Comparison of ENCODE assay signal across 9 cellular contexts in genomic region chr6:89313006-89313405, GRCh38. TPM values are rescaled to one million over a fixed set of nuclear protein-coding genes. Genes with fewer than 3 reads are reported as not detected.
DNase-seq lines count a peak whose midpoint lies in the region; ATAC-seq and TF ChIP-seq lines count a peak whose summit lies in the region.
"Had no signal": no experiment of that assay in that cellular context is flagged by ENCODE, and none has a peak within 500 bp of the region (broad histone marks: within the 10 kb centered on the region; RNA-seq: fewer than 3 reads in every experiment).

No MANE protein-coding gene starts in this region.

- RAD21 ChIA-PET in HCT116 (lab: Charles Lee; ENCODE audit: low non-redundant PET in 1 of 2, low total read pairs in 2 of 2, uncharacterized antibody in 2 of 2, unreplicated experiment in 2 of 2): no interaction called here

- no peaks in the 10 kb centered on the region for H3K79me2 ChIP-seq in HCT116 (ENCODE audit: insufficient read depth, low read length)

- peaks cover 5 to 22% of the 10 kb centered on the region in 2 experiments; a peak in 2 of 4 replicates for H3K4me1 ChIP-seq in HCT116 (ENCODE audit: control insufficient read depth in 1 of 2, insufficient read depth in 2 of 2, low read length in 2 of 2)
- peaks cover 13% of the 10 kb centered on the region for H3K4me1 ChIP-seq in right cardiac atrium (ENCODE audit: control insufficient read depth, insufficient read depth, low read length)
- peaks cover 22% of the 10 kb centered on the region for H3K4me1 ChIP-seq in mucosa of descending colon (ENCODE audit: low read depth)

- no peaks in the 10 kb centered on the region for H3K9me3 ChIP-seq in HCT116 (ENCODE audit: control insufficient read depth in 1 of 2, insufficient read depth in 1 of 2, low read depth in 1 of 2, low read length in 2 of 2)
- no peaks in the 10 kb centered on the region for H3K9me3 ChIP-seq in right cardiac atrium (ENCODE audit: control insufficient read depth, low read length)
- H3K9me3 ChIP-seq in mucosa of descending colon: no peaks in the 10 kb centered on the region

- H3K4me3 ChIP-seq in HCT116 (replicated peaks in 1 of 2; ENCODE audit: low read depth in 1 of 2, low read length in 2 of 2) (no peak overlapping the region), astrocyte of the cerebellum (ENCODE audit: low read depth, low read length) (no peak overlapping the region), right cardiac atrium (ENCODE audit: low read length) (no peak overlapping the region), mucosa of descending colon (no peak overlapping the region)

- ATAC-seq in HCT116 (no peak), right cardiac atrium (peak; percentile 61 to 72), HG03135 (IDR thresholded peaks at IDR 0.05; ENCODE audit: unreplicated experiment) (no peak), GM18873 (IDR thresholded peaks at IDR 0.05; ENCODE audit: low FRiP score, unreplicated experiment) (no peak), mucosa of descending colon (no peak)

- no peak overlapping the region for H3K9ac ChIP-seq in HCT116 (ENCODE audit: low read length)

- no peak for TF ChIP-seq CTCF in HCT116 (IDR thresholded peaks at IDR 0.05 in 2 of 3, conservative IDR thresholded peaks at IDR 0.05 in 1 of 3; ENCODE audit: borderline replicate concordance in 1 of 3, insufficient read depth in 1 of 3, low read depth in 2 of 3, low read length in 2 of 3)
- no peak for TF ChIP-seq CTCF in astrocyte of the cerebellum (IDR thresholded peaks at IDR 0.05; ENCODE audit: low read depth, low read length, missing control alignments)
- TF ChIP-seq CTCF in mucosa of descending colon (IDR thresholded peaks at IDR 0.05): no peak

- intact Hi-C loops in HCT116 (cut with micrococcal nuclease): no loop called here
- intact Hi-C loops in right cardiac atrium (cut with DNase I): loop anchor here in 2 of 4 donors (5.0 to 10.0 kb wide), 3 partner anchors 52 to 331 kb away; no protein-coding TSS in a partner anchor
- intact Hi-C loops in mucosa of descending colon (cut with DNase I, micrococcal nuclease): no loop called here

- no peaks in the 10 kb centered on the region for H3K36me3 ChIP-seq in HCT116 (ENCODE audit: control insufficient read depth in 1 of 2, insufficient read depth in 2 of 2, low read length in 2 of 2)
- H3K36me3 ChIP-seq in mucosa of descending colon (ENCODE audit: low read depth): no peaks in the 10 kb centered on the region

- H2AFZ ChIP-seq in HCT116 (ENCODE audit: low read depth, low read length, poor library complexity, severe bottlenecking): no peak overlapping the region

- in situ Hi-C loops in astrocyte of the cerebellum (cut with HindIII; ENCODE audit: low sequenced_read_pairs): no loop called here

- POLR2A ChIA-PET in HCT116 (lab: Charles Lee): no interaction called here

- H3K27me3 ChIP-seq in HCT116 (ENCODE audit: insufficient read depth, low read length): no peaks in the 10 kb centered on the region
- H3K27me3 ChIP-seq in right cardiac atrium (ENCODE audit: control insufficient read depth, insufficient read depth): no peaks in the 10 kb centered on the region

- no peaks in the 10 kb centered on the region for H4K20me1 ChIP-seq in HCT116 (ENCODE audit: insufficient read depth)

- H3K9me2 ChIP-seq in HCT116 (ENCODE audit: insufficient read depth): no peaks in the 10 kb centered on the region

- no TSS peak for BruUV-seq in HCT116 (replicated peaks; lab: Mats Ljungman, UMichigan)

- H3K4me2 ChIP-seq in HCT116 (ENCODE audit: low read length): no peak overlapping the region

- no peak for TF ChIP-seq RAD21 in HCT116 (IDR thresholded peaks at IDR 0.05; ENCODE audit: low read depth)

- TF ChIP-seq POLR2A in HCT116 (IDR thresholded peaks at IDR 0.05; ENCODE audit: borderline replicate concordance, extremely low read depth, insufficient read depth, insufficient read length): no peak

- H3K27ac ChIP-seq in HCT116 (ENCODE audit: low read depth, low read length) (no peak overlapping the region), right cardiac atrium (ENCODE audit: low read length) (peak overlapping the region; percentile 56)

- DNase-seq in HCT116 (ENCODE audit: low read depth, low spot score) (no peak), astrocyte of the cerebellum (ENCODE audit: low read depth) (peak; percentile 93), right cardiac atrium (peak in 1 of 3 donors; percentile 27), superior temporal gyrus (ENCODE audit: extremely low spot score) (peak; percentile 68), SK-N-DZ (ENCODE audit: low spot score) (no peak), mucosa of descending colon (no peak)
- DNase-seq: H7 had no signal

- CTCF ChIA-PET in HCT116 (lab: Charles Lee): no interaction called here

- WGBS in right cardiac atrium: 11% methylated on average over 1 of the region's 1 CpG

TF ChIP-seq in HCT116, 20 proteins besides CTCF, POLR2A, EP300 and RAD21:
- TF ChIP-seq EZH2 (IDR thresholded peaks at IDR 0.05) (no peak), POLR2AphosphoS5 (IDR thresholded peaks at IDR 0.05; ENCODE audit: low read depth, low read length) (no peak), CBX3 (IDR thresholded peaks at IDR 0.05; ENCODE audit: low read depth) (no peak), SRF (IDR thresholded peaks at IDR 0.05; ENCODE audit: low read depth) (no peak), ATF3 (IDR thresholded peaks at IDR 0.05) (no peak), JUND (IDR thresholded peaks at IDR 0.05) (no peak), EGR1 (IDR thresholded peaks at IDR 0.05; ENCODE audit: low read depth) (no peak), MAX (IDR thresholded peaks at IDR 0.05) (0 out of 2 replicates have a peak, but pooled peaks have one; percentile 21), CEBPB (IDR thresholded peaks at IDR 0.05; ENCODE audit: low read depth) (no peak)

RNA-seq across cellular contexts. Expression of gene GABRR2, which starts 2.1 kb away (rescaled TPM):
- total RNA-seq in HCT116 (2021; ENCODE audit: unreplicated experiment) (0.57 TPM), right cardiac atrium (under 1 TPM; 0.26 to 0.81 (median 0.38) TPM), mucosa of descending colon (1 to 10 TPM in 1 of 3 donors, under 1 TPM in 2; 0.63 to 2.4 (median 0.72) TPM)
- polyA plus RNA-seq in HCT116 (2012): 0.24 and 0.38 TPM in 2 replicates
- polyA plus RNA-seq in right cardiac atrium: 0.38 TPM
- not detected in 2 replicates for polyA plus RNA-seq in SK-N-DZ (2014; cell fraction: cytosol; rRNA removed)
- polyA plus RNA-seq in SK-N-DZ (2014; cell fraction: nucleus; rRNA removed): 0.19 and 0.57 TPM in 2 replicates
- total RNA-seq: H7 had no signal

RNA-seq across cellular contexts. Expression of gene UBE2J1, which starts 39.5 kb away (rescaled TPM):
- total RNA-seq in HCT116 (2021; ENCODE audit: unreplicated experiment) (23.3 TPM), right cardiac atrium (10 to 100 TPM; 13.8 to 23.6 (median 15.9) TPM), mucosa of descending colon (10 to 100 TPM; 40.0 to 50.2 (median 42.2) TPM)
- 13.4 and 13.9 TPM in 2 replicates for polyA plus RNA-seq in HCT116 (2012)
- 12.0 TPM for polyA plus RNA-seq in right cardiac atrium
- 22.8 and 23.8 TPM in 2 replicates for polyA plus RNA-seq in SK-N-DZ (2014; cell fraction: cytosol; rRNA removed)
- polyA plus RNA-seq in SK-N-DZ (2014; cell fraction: nucleus; rRNA removed): 10.8 and 11.4 TPM in 2 replicates

Comparison
In these comparisons a context has a peak if more than half of its experiments do, and no peak if none do; other contexts are left out.
1. ATAC-seq: peak in right cardiac atrium (2 of 2); none in HCT116 (single experiment), HG03135 (single experiment), GM18873 (single experiment) and mucosa of descending colon (single experiment).
2. DNase-seq: peak in astrocyte of the cerebellum (single experiment) and superior temporal gyrus (single experiment); none in HCT116 (single experiment), SK-N-DZ (single experiment) and mucosa of descending colon (0 of 3).